Comparison of ENCODE assay signal across 11 cellular contexts in the genomic region with DNA sequence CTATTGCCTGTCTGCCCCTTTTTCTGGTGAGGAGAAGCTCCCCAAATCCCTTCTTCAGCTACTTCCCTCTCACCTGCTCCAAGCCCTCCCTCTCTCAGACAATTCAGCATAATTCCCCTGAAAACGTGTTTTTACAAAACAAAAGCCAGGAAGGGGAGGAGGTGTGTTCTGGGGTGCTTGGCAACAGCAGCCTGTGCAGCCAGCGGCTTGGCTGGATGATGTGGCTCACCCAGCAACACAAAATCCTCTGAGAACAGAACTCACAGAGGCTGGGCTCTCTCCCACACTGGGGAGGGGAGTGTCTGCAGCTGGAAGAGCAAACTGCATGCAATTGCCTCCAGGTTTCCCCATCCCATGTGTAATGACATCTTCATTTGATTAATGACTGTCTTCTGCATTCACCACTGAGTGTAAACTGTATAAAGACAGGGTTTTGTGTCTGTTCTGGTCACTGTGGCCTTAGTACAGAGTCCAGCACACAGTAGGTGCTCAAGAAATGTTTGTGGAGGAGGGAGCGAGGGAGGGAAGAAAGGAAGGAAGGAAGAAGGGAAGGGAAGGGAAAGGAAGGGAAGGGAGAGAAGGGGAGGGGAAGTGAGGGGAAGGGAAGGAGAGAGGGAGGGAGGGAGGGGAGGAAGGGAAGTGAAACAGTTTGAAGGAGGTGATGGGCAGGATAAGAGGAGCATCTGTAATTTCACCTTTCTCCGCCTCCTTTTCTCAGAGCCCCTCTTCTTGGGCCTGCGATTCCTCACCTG.
A peak's percentile ranks its signal among the peaks of the same experiment; 100 is the strongest.
DNase-seq lines count a peak whose midpoint lies in the region; ATAC-seq and TF ChIP-seq lines count a peak whose summit lies in the region.
"Had no signal": no experiment of that assay in that cellular context is flagged by ENCODE, and none has a peak within 500 bp of the region (broad histone marks: within the 10 kb centered on the region; RNA-seq: fewer than 3 reads in every experiment).

No MANE protein-coding gene starts in this region.

- POLR2A ChIA-PET in HEK293 (lab: Yijun Ruan, JAX) = interaction anchor here (0.7 to 1.5 kb wide), 2 partner anchors 16 to 70 kb away, joined by 3 to 4 read pairs; partner anchors contain the start of gene GLCE

- no peak overlapping the region for H3K4me2 ChIP-seq in mesendoderm (ENCODE audit: low read length)

- no peak overlapping the region for H2BK15ac ChIP-seq in mesendoderm (replicated peaks; ENCODE audit: low read depth)

- H3K4me1 ChIP-seq in HEK293 (ENCODE audit: control insufficient read depth, insufficient read depth, low read length) (peaks cover 28% of the 10 kb centered on the region), mesendoderm (ENCODE audit: control insufficient read depth, low read depth, low read length) (peaks cover 19% of the 10 kb centered on the region)

- DNase-seq in NCI-H226 (peak; percentile 35), dermis blood vessel endothelial cell (peak; percentile 34), mesendoderm (peak; percentile 62), NCI-H2107 (lab: John Stamatoyannopoulos, UW) (no peak)
- DNase-seq: activated CD4-positive, alpha-beta T cell treated with anti-CD3 and anti-CD28 coated beads for 48 hours; central memory CD4-positive, alpha-beta T cell; DMS53; NCI-H774 had no signal

- H3K27ac ChIP-seq in HEK293 (ENCODE audit: extremely low read depth, low read depth, low read length) (no peak overlapping the region), mesendoderm (ENCODE audit: low read depth, low read length) (no peak overlapping the region)

- H3K4me3 ChIP-seq in HEK293 (ENCODE audit: low read depth, low read length) = no peak overlapping the region
- H3K4me3 ChIP-seq in mesendoderm (ENCODE audit: low read length) = no peak overlapping the region

- no peak overlapping the region for H2BK120ac ChIP-seq in mesendoderm (ENCODE audit: low read depth, low read length)

- H4K8ac ChIP-seq in mesendoderm (ENCODE audit: low read depth, low read length) = no peak overlapping the region

- H3K36me3 ChIP-seq in HEK293 (ENCODE audit: control insufficient read depth in 2 of 2, insufficient read depth in 1 of 2, low read length in 2 of 2) = no peaks in the 10 kb centered on the region
- no peaks in the 10 kb centered on the region for H3K36me3 ChIP-seq in mesendoderm (ENCODE audit: control insufficient read depth, insufficient read depth, low read length)

- TF ChIP-seq CTCF in HEK293 (tag by site-specific recombination; IDR thresholded peaks at IDR 0.05) = no peak

- H3K27me3 ChIP-seq in mesendoderm (ENCODE audit: insufficient read depth, low read length, poor library complexity) = no peaks in the 10 kb centered on the region

- no peak overlapping the region for H3K9ac ChIP-seq in mesendoderm (ENCODE audit: low read length)

- H3K56ac ChIP-seq in mesendoderm (ENCODE audit: low read length) = no peak overlapping the region

- H2BK5ac ChIP-seq in mesendoderm (ENCODE audit: low read length) = no peak overlapping the region

- no peak overlapping the region for H3K4ac ChIP-seq in mesendoderm (ENCODE audit: low read depth, low read length)

- WGBS in mesendoderm (ENCODE audit: extremely low coverage, insufficient coverage, low lambda C conversion rate) = no CpG with 5 or more reads among the region's 5 CpGs

- no peaks in the 10 kb centered on the region for H3K79me1 ChIP-seq in mesendoderm (ENCODE audit: low read length)

- H3K23ac ChIP-seq in mesendoderm (ENCODE audit: low read length) = no peak overlapping the region

- no peaks in the 10 kb centered on the region for H3K79me2 ChIP-seq in mesendoderm (ENCODE audit: control insufficient read depth, insufficient read depth, low read length)

- no peak for ATAC-seq in GM19035 (IDR thresholded peaks at IDR 0.05; ENCODE audit: unreplicated experiment)
- no peak for ATAC-seq in GM21367 (IDR thresholded peaks at IDR 0.05; ENCODE audit: unreplicated experiment)

- H4K5ac ChIP-seq in mesendoderm (ENCODE audit: low read length) = no peak overlapping the region

- CTCF ChIA-PET in HEK293 (lab: Yijun Ruan, JAX) = interaction anchor here (0.6 kb wide), 1 partner anchor 307 kb away, joined by 3 read pairs; no protein-coding TSS in a partner anchor

- no peaks in the 10 kb centered on the region for H3K9me3 ChIP-seq in HEK293 (ENCODE audit: control insufficient read depth, insufficient read depth, low read depth, low read length)

- H3K18ac ChIP-seq in mesendoderm (ENCODE audit: low read length) = no peak overlapping the region

- no peak overlapping the region for H2AK5ac ChIP-seq in mesendoderm (ENCODE audit: low read length)

TF ChIP-seq in HEK293, 187 proteins besides CTCF, POLR2A, EP300 and RAD21:
- TF ChIP-seq, protein P1, sequence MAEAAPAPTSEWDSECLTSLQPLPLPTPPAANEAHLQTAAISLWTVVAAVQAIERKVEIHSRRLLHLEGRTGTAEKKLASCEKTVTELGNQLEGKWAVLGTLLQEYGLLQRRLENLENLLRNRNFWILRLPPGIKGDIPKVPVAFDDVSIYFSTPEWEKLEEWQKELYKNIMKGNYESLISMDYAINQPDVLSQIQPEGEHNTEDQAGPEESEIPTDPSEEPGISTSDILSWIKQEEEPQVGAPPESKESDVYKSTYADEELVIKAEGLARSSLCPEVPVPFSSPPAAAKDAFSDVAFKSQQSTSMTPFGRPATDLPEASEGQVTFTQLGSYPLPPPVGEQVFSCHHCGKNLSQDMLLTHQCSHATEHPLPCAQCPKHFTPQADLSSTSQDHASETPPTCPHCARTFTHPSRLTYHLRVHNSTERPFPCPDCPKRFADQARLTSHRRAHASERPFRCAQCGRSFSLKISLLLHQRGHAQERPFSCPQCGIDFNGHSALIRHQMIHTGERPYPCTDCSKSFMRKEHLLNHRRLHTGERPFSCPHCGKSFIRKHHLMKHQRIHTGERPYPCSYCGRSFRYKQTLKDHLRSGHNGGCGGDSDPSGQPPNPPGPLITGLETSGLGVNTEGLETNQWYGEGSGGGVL (tag by site-specific recombination; IDR thresholded peaks at IDR 0.05) = peak; percentile 48
- peak; percentile 62 for TF ChIP-seq ZNF366 (tag by site-specific recombination; conservative IDR thresholded peaks at IDR 0.05)
- no peak for TF ChIP-seq ZNF174 (tag by site-specific recombination; IDR thresholded peaks at IDR 0.05)
- no peak for TF ChIP-seq ZNF837 (tag by site-specific recombination; IDR thresholded peaks at IDR 0.05)
- TF ChIP-seq PRDM1 (tag by site-specific recombination; IDR thresholded peaks at IDR 0.05) = peak; percentile 80
- TF ChIP-seq KLF17 (tag by site-specific recombination; IDR thresholded peaks at IDR 0.05) = peak; percentile 67
- TF ChIP-seq ZNF341 (tag by site-specific recombination; IDR thresholded peaks at IDR 0.05; ENCODE audit: low read depth) = peak; percentile 92
- TF ChIP-seq, protein P2, sequence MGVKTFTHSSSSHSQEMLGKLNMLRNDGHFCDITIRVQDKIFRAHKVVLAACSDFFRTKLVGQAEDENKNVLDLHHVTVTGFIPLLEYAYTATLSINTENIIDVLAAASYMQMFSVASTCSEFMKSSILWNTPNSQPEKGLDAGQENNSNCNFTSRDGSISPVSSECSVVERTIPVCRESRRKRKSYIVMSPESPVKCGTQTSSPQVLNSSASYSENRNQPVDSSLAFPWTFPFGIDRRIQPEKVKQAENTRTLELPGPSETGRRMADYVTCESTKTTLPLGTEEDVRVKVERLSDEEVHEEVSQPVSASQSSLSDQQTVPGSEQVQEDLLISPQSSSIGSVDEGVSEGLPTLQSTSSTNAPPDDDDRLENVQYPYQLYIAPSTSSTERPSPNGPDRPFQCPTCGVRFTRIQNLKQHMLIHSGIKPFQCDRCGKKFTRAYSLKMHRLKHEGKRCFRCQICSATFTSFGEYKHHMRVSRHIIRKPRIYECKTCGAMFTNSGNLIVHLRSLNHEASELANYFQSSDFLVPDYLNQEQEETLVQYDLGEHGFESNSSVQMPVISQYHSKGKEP (tag by site-specific recombination; IDR thresholded peaks at IDR 0.05) = 0 out of 2 replicates have a peak, but pooled peaks have one; percentile 47
- no peak for TF ChIP-seq ZNF423 (tag by site-specific recombination; IDR thresholded peaks at IDR 0.05)
